ENCODE assay signal across 1 cellular context in genomic region chr14:89339579-89339978, GRCh38.
TF ChIP-seq lines count a peak whose summit lies in the region.

No MANE protein-coding gene starts in this region.

TF ChIP-seq in HepG2, 621 proteins besides CTCF, POLR2A, EP300 and RAD21 (continued from another document):
- TF ChIP-seq HDAC1 (CRISPR knock-in tag; IDR thresholded peaks at IDR 0.05) (peak; percentile 17; the same call in 1 of the 2 replicates), ZFY (CRISPR knock-in tag; IDR thresholded peaks at IDR 0.05) (0 out of 2 replicates have a peak, but pooled peaks have one; percentile 14), ZNF670 (CRISPR knock-in tag; IDR thresholded peaks at IDR 0.05; ENCODE audit: borderline replicate concordance) (0 out of 2 replicates have a peak, but pooled peaks have one; percentile 34), ZNF136 (CRISPR knock-in tag; IDR thresholded peaks at IDR 0.05; ENCODE audit: low read depth) (0 out of 2 replicates have a peak, but pooled peaks have one; percentile 15), PHF8 (CRISPR knock-in tag; IDR thresholded peaks at IDR 0.05) (no peak), ZNF816 (CRISPR knock-in tag; IDR thresholded peaks at IDR 0.05; ENCODE audit: borderline replicate concordance) (0 out of 2 replicates have a peak, but pooled peaks have one; percentile 23)
